In genomic region chr5:96175090-96175489, GRCh38 we compare ENCODE assay signal across 11 cellular contexts.
DNase-seq lines count a peak whose midpoint lies in the region; ATAC-seq and TF ChIP-seq lines count a peak whose summit lies in the region.
"Had no signal": no experiment of that assay in that cellular context is flagged by ENCODE, and none has a peak within 500 bp of the region (broad histone marks: within the 10 kb centered on the region; RNA-seq: fewer than 3 reads in every experiment).

No MANE protein-coding gene starts in this region.

- H3K9me2 ChIP-seq in GM23248 (ENCODE audit: insufficient read depth), result no peaks in the 10 kb centered on the region
- no peaks in the 10 kb centered on the region for H3K9me2 ChIP-seq in OCI-LY7 (ENCODE audit: insufficient read depth, low read length)

- no peak for ATAC-seq in activated naive CD4-positive, alpha-beta T cell treated with anti-CD3 and anti-CD28 coated beads, Interleukin-2, amount 50 U/mL, for 72 hours
- ATAC-seq: stimulated activated effector memory CD8-positive, alpha-beta T cell treated with anti-CD3 and anti-CD28 coated beads, Interleukin-12 subunit alpha, Interleukin-12 subunit beta, amount 100 ng/mL, for 72 hours had no signal

- H3K79me2 ChIP-seq in GM23248 (ENCODE audit: insufficient read depth) (no peaks in the 10 kb centered on the region), OCI-LY7 (ENCODE audit: insufficient read depth, low read depth, low read length) (no peaks in the 10 kb centered on the region)

- in situ Hi-C loops in ACHN (cut with HindIII; ENCODE audit: low pct_ligation_motif_present, low pct_unique_long_range_greater_than_20kb, low sequenced_read_pairs) (no loop called here), GM23248 (cut with MboI) (no loop called here)

- no TSS peak for BruUV-seq in OCI-LY7 (replicated peaks; lab: Mats Ljungman, UMichigan)

- TF ChIP-seq CTCF in OCI-LY7 (conservative IDR thresholded peaks at IDR 0.05; ENCODE audit: low read length) (peak; percentile 48), foreskin fibroblast (IDR thresholded peaks at IDR 0.05; ENCODE audit: low read depth, low read length) (peak; percentile 4), vagina (IDR thresholded peaks at IDR 0.05) (no peak), ascending aorta (IDR thresholded peaks at IDR 0.05) (peak in 1 of 3 experiments; percentile 12), dorsolateral prefrontal cortex (IDR thresholded peaks at IDR 0.05 in 54 of 56, conservative IDR thresholded peaks at IDR 0.05 in 2 of 56; ENCODE audit: low read depth in 1 of 56, partially characterized antibody in 56 of 56) (peak in 24 of 56 donors; percentile 11 to 37 (median 22))

- H3F3A ChIP-seq in GM23248 (ENCODE audit: insufficient read depth), result peaks cover 41% of the 10 kb centered on the region

- H3K4me2 ChIP-seq in GM23248 (ENCODE audit: unreplicated experiment) (no peak overlapping the region), OCI-LY7 (ENCODE audit: low read length) (no peak overlapping the region)

- no peaks in the 10 kb centered on the region for H3K36me3 Mint-ChIP-seq in activated naive CD4-positive, alpha-beta T cell treated with anti-CD3 and anti-CD28 coated beads, Interleukin-2, amount 50 U/mL, for 72 hours
- H3K36me3 Mint-ChIP-seq: stimulated activated effector memory CD8-positive, alpha-beta T cell treated with anti-CD3 and anti-CD28 coated beads, Interleukin-12 subunit alpha, Interleukin-12 subunit beta, amount 100 ng/mL, for 72 hours had no signal

- H3K4me1 ChIP-seq in GM23248 (ENCODE audit: insufficient read depth) (peaks cover 55% of the 10 kb centered on the region), OCI-LY7 (ENCODE audit: insufficient read depth, low read length, poor library complexity, severe bottlenecking) (no peaks in the 10 kb centered on the region), vagina (peaks cover 22% of the 10 kb centered on the region), ascending aorta (peaks cover 0 to 6% of the 10 kb centered on the region in 2 donors)

- intact Hi-C loops in OCI-LY7 (cut with micrococcal nuclease; ENCODE audit: unreplicated experiment) (no loop called here), vagina (cut with DNase I) (no loop called here), ascending aorta (cut with DNase I) (no loop called here), dorsolateral prefrontal cortex (cut with DNase I) (no loop called here)

- H2AFZ ChIP-seq in GM23248 (no peak overlapping the region), OCI-LY7 (ENCODE audit: low read length) (no peak overlapping the region)

- peak; percentile 28 for DNase-seq in ACHN
- peak; percentile 41 for DNase-seq in GM23248
- peak; percentile 4 for DNase-seq in OCI-LY7 (ENCODE audit: low spot score)
- peak in 1 of 2 donors; percentile 36 for DNase-seq in foreskin fibroblast
- no peak for DNase-seq in vagina (ENCODE audit: extremely low spot score in 2 of 2)
- no peak for DNase-seq in activated naive CD4-positive, alpha-beta T cell treated with anti-CD3 and anti-CD28 coated beads, Interleukin-2, amount 50 U/mL, for 72 hours (ENCODE audit: low spot score in 2 of 2)
- no peak for DNase-seq in ascending aorta (ENCODE audit: low spot score in 2 of 2)
- no peak for DNase-seq in dorsolateral prefrontal cortex
- DNase-seq: COR-L47, occipital lobe had no signal

- TF ChIP-seq POLR2A in vagina (IDR thresholded peaks at IDR 0.05), result no peak

- POLR2A ChIA-PET in OCI-LY7 (lab: Charles Lee), result no interaction called here

- H3K27me3 ChIP-seq in GM23248 (replicated peaks; ENCODE audit: insufficient read depth) (no peaks in the 10 kb centered on the region), vagina (no peaks in the 10 kb centered on the region), ascending aorta (no peaks in the 10 kb centered on the region), dorsolateral prefrontal cortex (no peaks in the 10 kb centered on the region)

- H3K9ac ChIP-seq in GM23248, result no peak overlapping the region

- no peaks in the 10 kb centered on the region for H3K9me3 Mint-ChIP-seq in activated naive CD4-positive, alpha-beta T cell treated with anti-CD3 and anti-CD28 coated beads, Interleukin-2, amount 50 U/mL, for 72 hours

- H3K9me3 ChIP-seq in GM23248 (ENCODE audit: low read depth) (no peaks in the 10 kb centered on the region), OCI-LY7 (ENCODE audit: low read length) (no peaks in the 10 kb centered on the region), vagina (no peaks in the 10 kb centered on the region), ascending aorta (no peaks in the 10 kb centered on the region)

- CTCF ChIA-PET in OCI-LY7 (lab: Charles Lee; ENCODE audit: unreplicated experiment), result interaction anchor here (0.5 kb wide), 1 partner anchor 728 kb away, joined by 3 read pairs; no protein-coding TSS in a partner anchor

- 93 to 97% methylated on average over 2 of the region's 2 CpGs for WGBS in GM23248 (ENCODE audit: low coverage in 1 of 2, low lambda C conversion rate in 2 of 2, missing lambda C conversion rate in 2 of 2), 2 experiments

- H3K36me3 ChIP-seq in GM23248 (ENCODE audit: low read depth) (no peaks in the 10 kb centered on the region), OCI-LY7 (ENCODE audit: insufficient read depth, low read length) (no peaks in the 10 kb centered on the region), vagina (no peaks in the 10 kb centered on the region), ascending aorta (no peaks in the 10 kb centered on the region)

- H4K20me1 ChIP-seq in GM23248 (ENCODE audit: insufficient read depth), result no peaks in the 10 kb centered on the region
- no peaks in the 10 kb centered on the region for H4K20me1 ChIP-seq in OCI-LY7 (ENCODE audit: insufficient read depth, low read length)

- H3K4me3 ChIP-seq in GM23248 (no peak overlapping the region), OCI-LY7 (ENCODE audit: low read depth, low read length, poor library complexity, severe bottlenecking) (no peak overlapping the region), foreskin fibroblast (ENCODE audit: low read depth in 1 of 2, low read length in 2 of 2) (no peak overlapping the region), vagina (no peak overlapping the region), ascending aorta (no peak overlapping the region), dorsolateral prefrontal cortex (no peak overlapping the region)

- no peak overlapping the region for H3K27ac ChIP-seq in GM23248
- H3K27ac ChIP-seq in OCI-LY7 (ENCODE audit: low read depth, low read length, poor library complexity, severe bottlenecking), result no peak overlapping the region
- H3K27ac ChIP-seq in vagina, result no peak overlapping the region
- H3K27ac ChIP-seq in ascending aorta, result no peak overlapping the region
- H3K27ac ChIP-seq in dorsolateral prefrontal cortex, result no peak overlapping the region

- H3K27ac Mint-ChIP-seq in activated naive CD4-positive, alpha-beta T cell treated with anti-CD3 and anti-CD28 coated beads, Interleukin-2, amount 50 U/mL, for 72 hours, result no peak overlapping the region
- H3K27ac Mint-ChIP-seq: stimulated activated effector memory CD8-positive, alpha-beta T cell treated with anti-CD3 and anti-CD28 coated beads, Interleukin-12 subunit alpha, Interleukin-12 subunit beta, amount 100 ng/mL, for 72 hours had no signal

Comparison
In these comparisons a context has a peak if more than half of its experiments do, and no peak if none do; other contexts are left out.
1. DNase-seq: peak in ACHN (single experiment), GM23248 (single experiment) and OCI-LY7 (single experiment); none in vagina (0 of 2), activated naive CD4-positive, alpha-beta T cell treated with anti-CD3 and anti-CD28 coated beads, Interleukin-2, amount 50 U/mL, for 72 hours (0 of 2), ascending aorta (0 of 2) and dorsolateral prefrontal cortex (0 of 10).
2. CTCF ChIP-seq: peak in OCI-LY7 (single experiment) and foreskin fibroblast (single experiment); none in vagina (0 of 3).